12 cellular contexts compared by ENCODE assay signal in genomic region chr11:27085115-27085514, GRCh38. TPM values are rescaled to one million over a fixed set of nuclear protein-coding genes. Genes with fewer than 3 reads are reported as not detected.
"Had no signal": no experiment of that assay in that cellular context is flagged by ENCODE, and none has a peak within 500 bp of the region (broad histone marks: within the 10 kb centered on the region; RNA-seq: fewer than 3 reads in every experiment).

No MANE protein-coding gene starts in this region.

- H3K27ac ChIP-seq: coronary artery, heart right ventricle, SK-N-MC had no signal

- DNase-seq: activated CD4-positive, alpha-beta T cell treated with anti-CD3 and anti-CD28 coated beads for 36 hours; activated CD4-positive, alpha-beta T cell treated with anti-CD3 and anti-CD28 coated beads, Interleukin-2, amount 50 U/mL, for 48 hours; amniotic stem cell; central memory CD4-positive, alpha-beta T cell; heart right ventricle; immature natural killer cell; nucleus accumbens; posterior cingulate gyrus had no signal

- H3K36me3 ChIP-seq: heart right ventricle had no signal

- H3K4me3 ChIP-seq: coronary artery, heart right ventricle, SK-N-MC had no signal

- H3K27me3 ChIP-seq: heart right ventricle had no signal

- H3K4me1 ChIP-seq: heart right ventricle had no signal

RNA-seq across cellular contexts. Expression of gene BBOX1, which starts 44.5 kb away (rescaled TPM):
- total RNA-seq: activated CD4-positive, alpha-beta T cell treated with anti-CD3 and anti-CD28 coated beads for 36 hours; natural killer cell treated with Interleukin-12 subunit alpha and Interleukin-12 subunit beta and Interleukin-15 and Interleukin-18, amount 100 ng/mL, for 72 hours; WTC11 had no signal
- polyA plus RNA-seq: heart right ventricle, immature natural killer cell had no signal
